ENCODE assay signal across 2 cellular contexts in genomic region chr5:73483676-73484075, GRCh38.
TF ChIP-seq lines count a peak whose summit lies in the region.

No MANE protein-coding gene starts in this region.

TF ChIP-seq in GM23338, 12 proteins besides CTCF, POLR2A, EP300 and RAD21:
- TF ChIP-seq NANOG (IDR thresholded peaks at IDR 0.05; ENCODE audit: borderline replicate concordance) = no peak

TF ChIP-seq in H1, 55 proteins besides CTCF, POLR2A, EP300 and RAD21:
- TF ChIP-seq BCL11A (IDR thresholded peaks at IDR 0.05; ENCODE audit: low read depth in 2 of 2, low read length in 2 of 2) = no peak
- TF ChIP-seq YY1 (IDR thresholded peaks at IDR 0.05; ENCODE audit: low read depth, low read length) = no peak
- peak; percentile 80 for TF ChIP-seq TEAD4 (IDR thresholded peaks at IDR 0.05; ENCODE audit: low read depth, low read length)
- no peak for TF ChIP-seq MAFK (IDR thresholded peaks at IDR 0.05; ENCODE audit: low read depth, low read length)
- TF ChIP-seq SP4 (IDR thresholded peaks at IDR 0.05; ENCODE audit: low read length) = no peak
